18 cellular contexts compared by ENCODE assay signal in genomic region chr13:83453723-83454122, GRCh38.
A peak's percentile ranks its signal among the peaks of the same experiment; 100 is the strongest.
DNase-seq lines count a peak whose midpoint lies in the region; ATAC-seq and TF ChIP-seq lines count a peak whose summit lies in the region.
"Had no signal": no experiment of that assay in that cellular context is flagged by ENCODE, and none has a peak within 500 bp of the region (broad histone marks: within the 10 kb centered on the region; RNA-seq: fewer than 3 reads in every experiment).

No MANE protein-coding gene starts in this region.

- H3K9me3 ChIP-seq in neuronal stem cell (replicated peaks in 1 of 2; ENCODE audit: control insufficient read depth in 2 of 2, insufficient read depth in 1 of 2, low read depth in 1 of 2, low read length in 2 of 2): peaks cover 0 to 8% of the 10 kb centered on the region in 2 donors
- H3K9me3 ChIP-seq in upper lobe of right lung: no peaks in the 10 kb centered on the region
- H3K9me3 ChIP-seq in SK-N-SH: no peaks in the 10 kb centered on the region
- H3K9me3 ChIP-seq: A549 had no signal

- H3K79me1 ChIP-seq in neuronal stem cell (ENCODE audit: low read depth, low read length): no peaks in the 10 kb centered on the region

- H3K79me2 ChIP-seq in SK-N-SH (ENCODE audit: insufficient read depth): no peaks in the 10 kb centered on the region

- no peaks in the 10 kb centered on the region for H3K36me3 Mint-ChIP-seq in stimulated activated effector memory CD8-positive, alpha-beta T cell treated with anti-CD3 and anti-CD28 coated beads, Interleukin-12 subunit alpha, Interleukin-12 subunit beta, amount 100 ng/mL, for 72 hours
- no peaks in the 10 kb centered on the region for H3K36me3 Mint-ChIP-seq in activated CD4-positive, alpha-beta memory T cell treated with anti-CD3 and anti-CD28 coated beads for 36 hours
- H3K36me3 Mint-ChIP-seq: CD4-positive, alpha-beta memory T cell had no signal

- H2AK5ac ChIP-seq in neuronal stem cell (ENCODE audit: low read depth, low read length): peak overlapping the region; percentile 2

- H2BK5ac ChIP-seq in neuronal stem cell (ENCODE audit: low read length): no peak overlapping the region

- H3K18ac ChIP-seq in neuronal stem cell (ENCODE audit: low read length): peak overlapping the region; percentile 24

- no peak overlapping the region for H3K4me3 Mint-ChIP-seq in stimulated activated effector memory CD8-positive, alpha-beta T cell treated with anti-CD3 and anti-CD28 coated beads, Interleukin-12 subunit alpha, Interleukin-12 subunit beta, amount 100 ng/mL, for 72 hours
- H3K4me3 Mint-ChIP-seq in activated CD4-positive, alpha-beta memory T cell treated with anti-CD3 and anti-CD28 coated beads for 36 hours: no peak overlapping the region
- H3K4me3 Mint-ChIP-seq: CD4-positive, alpha-beta memory T cell had no signal

- H3K4me3 ChIP-seq in neuronal stem cell (ENCODE audit: low read length in 2 of 2) (peak overlapping the region in 1 of 2 donors; percentile 50), upper lobe of right lung (no peak overlapping the region), SK-N-SH (ENCODE audit: low read depth in 2 of 2, low read length in 1 of 2) (no peak overlapping the region)
- H3K4me3 ChIP-seq: A549, GM23248 had no signal

- no peak overlapping the region for H3K4ac ChIP-seq in neuronal stem cell (ENCODE audit: low read length)

- peak overlapping the region; percentile 7 for H2AFZ ChIP-seq in neuronal stem cell (ENCODE audit: low read length)
- no peak overlapping the region for H2AFZ ChIP-seq in SK-N-SH (ENCODE audit: low read depth)
- H2AFZ ChIP-seq: GM23248 had no signal

- CTCF ChIA-PET in activated CD4-positive, alpha-beta memory T cell treated with anti-CD3 and anti-CD28 coated beads for 36 hours (lab: Charles Lee): no interaction called here
- CTCF ChIA-PET in SK-N-SH (lab: Yijun Ruan, JAX): no interaction called here

- no peak overlapping the region for H3K23ac ChIP-seq in neuronal stem cell (ENCODE audit: low read depth, low read length, poor library complexity)

- no peaks in the 10 kb centered on the region for H4K20me1 ChIP-seq in SK-N-SH (ENCODE audit: insufficient read depth)

- no peaks in the 10 kb centered on the region for H3K36me3 ChIP-seq in neuronal stem cell (replicated peaks in 1 of 2; ENCODE audit: control insufficient read depth in 2 of 2, insufficient read depth in 2 of 2, low read length in 2 of 2)
- H3K36me3 ChIP-seq in upper lobe of right lung: no peaks in the 10 kb centered on the region
- H3K36me3 ChIP-seq in SK-N-SH (replicated peaks in 1 of 2; ENCODE audit: control insufficient read depth in 1 of 2, insufficient read depth in 2 of 2, low read length in 1 of 2): no peaks in the 10 kb centered on the region

- no peaks in the 10 kb centered on the region for H3K9me3 Mint-ChIP-seq in stimulated activated effector memory CD8-positive, alpha-beta T cell treated with anti-CD3 and anti-CD28 coated beads, Interleukin-12 subunit alpha, Interleukin-12 subunit beta, amount 100 ng/mL, for 72 hours
- H3K9me3 Mint-ChIP-seq in activated CD4-positive, alpha-beta memory T cell treated with anti-CD3 and anti-CD28 coated beads for 36 hours: peaks cover 12% of the 10 kb centered on the region

- H3K27ac Mint-ChIP-seq in stimulated activated effector memory CD8-positive, alpha-beta T cell treated with anti-CD3 and anti-CD28 coated beads, Interleukin-12 subunit alpha, Interleukin-12 subunit beta, amount 100 ng/mL, for 72 hours: no peak overlapping the region
- no peak overlapping the region for H3K27ac Mint-ChIP-seq in activated CD4-positive, alpha-beta memory T cell treated with anti-CD3 and anti-CD28 coated beads for 36 hours
- H3K27ac Mint-ChIP-seq: CD4-positive, alpha-beta memory T cell had no signal

- H2BK15ac ChIP-seq in neuronal stem cell (ENCODE audit: low read length): peak overlapping the region; percentile 25

- H3K27me3 ChIP-seq in neuronal stem cell (ENCODE audit: control insufficient read depth in 3 of 3, insufficient read depth in 3 of 3, low read depth in 1 of 3, low read length in 3 of 3) (no peaks in the 10 kb centered on the region), upper lobe of right lung (no peaks in the 10 kb centered on the region), SK-N-SH (ENCODE audit: insufficient read depth) (no peaks in the 10 kb centered on the region)

- WGBS in neuronal stem cell (ENCODE audit: extremely low coverage in 2 of 2, insufficient read length in 2 of 2, insufficient replicate concordance in 1 of 2), 2 donors: no CpG with 5 or more reads among the region's 11 CpGs
- 68% methylated on average over 9 of the region's 11 CpGs for WGBS in SK-N-SH (ENCODE audit: low lambda C conversion rate)

- no peaks in the 10 kb centered on the region for H3F3A ChIP-seq in SK-N-SH (replicated peaks; ENCODE audit: insufficient read depth)

- no peaks in the 10 kb centered on the region for H3K27me3 Mint-ChIP-seq in activated CD4-positive, alpha-beta memory T cell treated with anti-CD3 and anti-CD28 coated beads for 36 hours
- H3K27me3 Mint-ChIP-seq: CD4-positive, alpha-beta memory T cell had no signal

- H2BK12ac ChIP-seq in neuronal stem cell (ENCODE audit: low read length): no peak overlapping the region

- DNase-seq in activated gamma-delta T cell (lab: John Stamatoyannopoulos, UW) (peak; percentile 4), activated gamma-delta T cell treated with Interleukin-2 at 50 U/mL for 16 hours (no peak), neuronal stem cell (ENCODE audit: low spot score) (no peak), upper lobe of right lung (no peak), SK-N-SH (no peak), erythroblast (lab: John Stamatoyannopoulos, UW) (no peak)
- DNase-seq in stimulated activated effector memory CD8-positive, alpha-beta T cell treated with anti-CD3 and anti-CD28 coated beads, Interleukin-12 subunit alpha, Interleukin-12 subunit beta, amount 100 ng/mL, for 72 hours (ENCODE audit: low spot score in 2 of 2): no peak
- no peak for DNase-seq in activated CD4-positive, alpha-beta memory T cell treated with anti-CD3 and anti-CD28 coated beads for 36 hours
- DNase-seq: AML-193; CD4-positive, alpha-beta memory T cell; DMS153; DMS79; GDM1; GM23248; HCEC 1CT had no signal

- peaks cover 0 to 6% of the 10 kb centered on the region in 2 donors for H3K4me1 ChIP-seq in neuronal stem cell (ENCODE audit: control insufficient read depth in 2 of 2, insufficient read depth in 1 of 2, low read depth in 1 of 2, low read length in 2 of 2)
- H3K4me1 ChIP-seq in upper lobe of right lung: no peaks in the 10 kb centered on the region
- no peaks in the 10 kb centered on the region for H3K4me1 ChIP-seq in SK-N-SH (ENCODE audit: control insufficient read depth in 1 of 2, insufficient read depth in 2 of 2, low read depth in 1 of 2, low read length in 1 of 2)
- H3K4me1 ChIP-seq: A549 had no signal

- no peak overlapping the region for H4K91ac ChIP-seq in neuronal stem cell (ENCODE audit: low read depth, low read length, poor library complexity)

- H3K4me1 Mint-ChIP-seq in stimulated activated effector memory CD8-positive, alpha-beta T cell treated with anti-CD3 and anti-CD28 coated beads, Interleukin-12 subunit alpha, Interleukin-12 subunit beta, amount 100 ng/mL, for 72 hours: no peaks in the 10 kb centered on the region
- H3K4me1 Mint-ChIP-seq in activated CD4-positive, alpha-beta memory T cell treated with anti-CD3 and anti-CD28 coated beads for 36 hours (ENCODE audit: low read depth): no peaks in the 10 kb centered on the region
- H3K4me1 Mint-ChIP-seq: CD4-positive, alpha-beta memory T cell had no signal

- no peak for TF ChIP-seq EP300 in SK-N-SH (IDR thresholded peaks at IDR 0.05; ENCODE audit: borderline replicate concordance in 1 of 2, low read depth in 1 of 2, low read length in 1 of 2)

- H3K9ac ChIP-seq in neuronal stem cell (ENCODE audit: low read depth, low read length, poor library complexity): no peak overlapping the region
- H3K9ac ChIP-seq in SK-N-SH: no peak overlapping the region
- H3K9ac ChIP-seq: GM23248 had no signal

- peak; percentile 28 for ATAC-seq in stimulated activated effector memory CD8-positive, alpha-beta T cell treated with anti-CD3 and anti-CD28 coated beads, Interleukin-12 subunit alpha, Interleukin-12 subunit beta, amount 100 ng/mL, for 72 hours
- ATAC-seq in upper lobe of right lung: peak; percentile 20
- ATAC-seq: A549 had no signal

- no peak overlapping the region for H3K27ac ChIP-seq in neuronal stem cell (replicated peaks; ENCODE audit: low read length)
- H3K27ac ChIP-seq in upper lobe of right lung: no peak overlapping the region
- H3K27ac ChIP-seq in SK-N-SH (ENCODE audit: low read depth in 2 of 2, low read length in 1 of 2): no peak overlapping the region
- H3K27ac ChIP-seq: 22Rv1, A549, C4-2B, GM23248 had no signal

- H3K4me2 ChIP-seq in neuronal stem cell (ENCODE audit: insufficient read depth, low read length, poor library complexity, severe bottlenecking): no peak overlapping the region
- no peak overlapping the region for H3K4me2 ChIP-seq in SK-N-SH
- H3K4me2 ChIP-seq: A549 had no signal

- no peak for TF ChIP-seq CTCF in upper lobe of right lung (IDR thresholded peaks at IDR 0.05)
- TF ChIP-seq CTCF in SK-N-SH (IDR thresholded peaks at IDR 0.05): no peak

- H3K14ac ChIP-seq in neuronal stem cell (ENCODE audit: low read length): no peak overlapping the region

- intact Hi-C loops in upper lobe of right lung (cut with DNase I): no loop called here
- intact Hi-C loops in activated CD4-positive, alpha-beta memory T cell treated with anti-CD3 and anti-CD28 coated beads for 36 hours (cut with micrococcal nuclease): no loop called here

- H4K8ac ChIP-seq in neuronal stem cell (ENCODE audit: low read depth, low read length): no peak overlapping the region

- H2BK120ac ChIP-seq in neuronal stem cell (ENCODE audit: low read depth, low read length): no peak overlapping the region

- H3K9me2 ChIP-seq in SK-N-SH: no peaks in the 10 kb centered on the region

- POLR2A ChIA-PET in activated CD4-positive, alpha-beta memory T cell treated with anti-CD3 and anti-CD28 coated beads for 36 hours (lab: Charles Lee): no interaction called here
- POLR2A ChIA-PET in SK-N-SH (lab: Yijun Ruan, JAX): no interaction called here

- no peak for TF ChIP-seq POLR2A in erythroblast (IDR thresholded peaks at IDR 0.05; ENCODE audit: low read length)

- TF ChIP-seq RAD21 in SK-N-SH (IDR thresholded peaks at IDR 0.05; ENCODE audit: low read length): no peak

TF ChIP-seq in SK-N-SH, 30 proteins besides CTCF, POLR2A, EP300 and RAD21 (continues in another document):
- TF ChIP-seq RXRA (IDR thresholded peaks at IDR 0.05; ENCODE audit: borderline replicate concordance, low read depth) (no peak), EZH2phosphoT487 (IDR thresholded peaks at IDR 0.05; ENCODE audit: borderline replicate concordance, low read depth) (no peak), FOXM1 (IDR thresholded peaks at IDR 0.05; ENCODE audit: low read depth) (no peak), CHD2 (IDR thresholded peaks at IDR 0.05; ENCODE audit: low read length, partially characterized antibody) (no peak), NFIC (IDR thresholded peaks at IDR 0.05; ENCODE audit: borderline replicate concordance) (no peak)
